33 cellular contexts compared by ENCODE assay signal in genomic region chr2:134540954-134541353, GRCh38.
"Had no signal": no experiment of that assay in that cellular context is flagged by ENCODE, and none has a peak within 500 bp of the region (broad histone marks: within the 10 kb centered on the region; RNA-seq: fewer than 3 reads in every experiment).

No MANE protein-coding gene starts in this region.

- H3K27ac ChIP-seq: brain microvascular endothelial cell, PC-9, RWPE1, SJSA1 had no signal

- H3K36me3 ChIP-seq: brain microvascular endothelial cell, MG63, SJSA1 had no signal

- DNase-seq: activated CD4-positive, alpha-beta T cell treated with anti-CD3 and anti-CD28 coated beads, Interleukin-2, amount 10 ng/mL, durations not matched to agents 24 days and 14 days; activated CD4-positive, alpha-beta T cell treated with anti-CD3 and anti-CD28 coated beads, Interleukin-2, amount 50 U/mL, for 4 hours; activated CD8-positive, alpha-beta T cell treated with anti-CD3 and anti-CD28 coated beads for 36 hours; activated effector memory CD4-positive, alpha-beta T cell treated with anti-CD3 and anti-CD28 coated beads, Interleukin-2, amount 50 U/mL, for 16 hours; activated naive CD4-positive, alpha-beta T cell; activated naive CD4-positive, alpha-beta T cell treated with anti-CD3 and anti-CD28 coated beads, Interleukin-2, amount 50 U/mL, for 16 hours; activated naive CD8-positive, alpha-beta T cell treated with anti-CD3 and anti-CD28 coated beads for 36 hours; activated T-cell treated with anti-CD3 and anti-CD28 coated beads, Interleukin-2, amount 50 U/mL, for 1 hour; activated T-cell treated with anti-CD3 and anti-CD28 coated beads, Interleukin-2, amount 50 U/mL, for 72 hours; amygdala; brain microvascular endothelial cell; central memory CD4-positive, alpha-beta T cell; Kasumi-1; KG1; MG63; NCI-H1048; NCI-H1105 treated with DMSO at 0.1 percent for 48 hours; NCI-H1436; NCI-H1694; NCI-H1930; NCI-H2081 treated with DMSO at 0.1 percent for 48 hours; NCI-H226; NCI-H446 treated with DMSO at 0.1 percent for 48 hours; NCI-H524; NCI-H69; NCI-H82; NK-92 treated with Interleukin-12 subunit alpha and Interleukin-12 subunit beta, amount 100 ng/mL, for 24 hours; PC-9; SHP77; SK-N-SH had no signal

- H3K27me3 ChIP-seq: brain microvascular endothelial cell, MG63, SJSA1 had no signal

- H3K4me1 ChIP-seq: SJSA1 had no signal

- H3K9me3 ChIP-seq: MG63, SJSA1, SK-N-SH had no signal

- H3K4me3 ChIP-seq: MG63, PC-9, SJSA1 had no signal

- ATAC-seq: activated CD8-positive, alpha-beta T cell treated with anti-CD3 and anti-CD28 coated beads for 36 hours; activated T-cell treated with anti-CD3 and anti-CD28 coated beads, Interleukin-2, amount 50 U/mL, for 72 hours; activated T-helper 17 cell treated with anti-CD3 and anti-CD28 coated beads, Interleukin-2, amount 50 U/mL, for 72 hours had no signal
